ENCODE assay signal across 9 cellular contexts in the genomic region with DNA sequence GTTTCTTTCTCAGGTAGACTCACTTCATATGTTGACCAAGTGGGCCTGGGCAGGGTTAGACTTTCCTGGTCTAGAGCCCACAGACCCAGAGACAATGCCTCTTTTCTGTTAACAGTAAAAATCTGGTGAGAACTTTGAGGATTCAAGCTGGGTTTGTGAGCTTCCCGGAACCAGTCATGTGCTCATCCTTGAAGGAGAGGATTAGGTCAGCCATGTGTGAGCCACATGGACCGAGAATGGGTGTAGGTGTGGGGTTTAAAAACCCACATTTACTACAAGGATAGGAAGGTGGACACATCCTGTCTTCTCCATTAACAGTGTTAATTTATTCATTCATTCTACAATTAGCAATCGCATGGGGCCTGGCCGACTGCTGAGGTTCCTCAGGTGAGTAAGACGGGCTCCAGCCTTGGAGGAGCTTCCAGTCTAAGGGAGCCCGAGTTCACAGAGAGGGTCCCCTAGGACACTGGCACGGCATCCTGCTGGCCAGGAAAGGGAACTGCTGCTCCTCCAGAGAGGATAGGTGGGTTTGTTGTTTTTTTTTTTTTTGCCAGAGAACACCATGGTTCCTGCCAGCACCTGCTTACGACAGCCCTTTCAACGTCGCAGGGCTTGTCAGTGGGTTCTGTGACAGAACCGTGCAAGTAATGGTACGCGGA.
DNase-seq lines count a peak whose midpoint lies in the region; ATAC-seq and TF ChIP-seq lines count a peak whose summit lies in the region.
"Had no signal": no experiment of that assay in that cellular context is flagged by ENCODE, and none has a peak within 500 bp of the region (broad histone marks: within the 10 kb centered on the region; RNA-seq: fewer than 3 reads in every experiment).

No MANE protein-coding gene starts in this region.

- peak; percentile 31; the same call in 1 of the 2 replicates for TF ChIP-seq CTCF in GM12875 (IDR thresholded peaks at IDR 0.05; ENCODE audit: borderline replicate concordance, insufficient read depth, low read depth, low read length)
- TF ChIP-seq CTCF in activated CD8-positive, alpha-beta T cell treated with anti-CD3 and anti-CD28 coated beads for 36 hours (IDR thresholded peaks at IDR 0.05), result peak; percentile 32
- peak; percentile 62 for TF ChIP-seq CTCF in glutamatergic neuron (IDR thresholded peaks at IDR 0.05; ENCODE audit: partially characterized antibody, unreplicated experiment)
- TF ChIP-seq CTCF in retinal pigment epithelial cell (conservative IDR thresholded peaks at IDR 0.05; ENCODE audit: low read depth, low read length), result peak; percentile 24

- H3K4me1 Mint-ChIP-seq in activated CD8-positive, alpha-beta T cell treated with anti-CD3 and anti-CD28 coated beads for 36 hours (ENCODE audit: low read depth), result peaks cover 11% of the 10 kb centered on the region
- H3K4me1 Mint-ChIP-seq in glutamatergic neuron (ENCODE audit: low read depth, unreplicated experiment), result peaks cover 3% of the 10 kb centered on the region

- H3K27me3 Mint-ChIP-seq in activated CD8-positive, alpha-beta T cell treated with anti-CD3 and anti-CD28 coated beads for 36 hours, result peaks cover 7% of the 10 kb centered on the region
- H3K27me3 Mint-ChIP-seq in glutamatergic neuron (ENCODE audit: unreplicated experiment), result peaks cover 8% of the 10 kb centered on the region

- no peaks in the 10 kb centered on the region for H3K9me3 Mint-ChIP-seq in activated CD8-positive, alpha-beta T cell treated with anti-CD3 and anti-CD28 coated beads for 36 hours
- H3K9me3 Mint-ChIP-seq in glutamatergic neuron (ENCODE audit: unreplicated experiment), result peaks cover 3% of the 10 kb centered on the region

- POLR2A ChIA-PET in activated CD8-positive, alpha-beta T cell treated with anti-CD3 and anti-CD28 coated beads for 36 hours (lab: Charles Lee), result interaction anchor here (1.4 kb wide), 1 partner anchor 12 kb away, joined by 3 read pairs; no protein-coding TSS in a partner anchor

- peak; percentile 12 for ATAC-seq in activated CD8-positive, alpha-beta T cell treated with anti-CD3 and anti-CD28 coated beads for 36 hours
- ATAC-seq in HG03196 (IDR thresholded peaks at IDR 0.05; ENCODE audit: unreplicated experiment), result no peak

- intact Hi-C loops in activated CD8-positive, alpha-beta T cell treated with anti-CD3 and anti-CD28 coated beads for 36 hours (cut with micrococcal nuclease), result no loop called here

- H3K4me3 ChIP-seq in GM12875 (ENCODE audit: low read depth, low read length), result no peak overlapping the region
- H3K4me3 ChIP-seq in retinal pigment epithelial cell (ENCODE audit: low read length), result no peak overlapping the region

- DNase-seq in activated CD8-positive, alpha-beta T cell treated with anti-CD3 and anti-CD28 coated beads for 36 hours, result no peak
- DNase-seq in glutamatergic neuron (no peak), retinal pigment epithelial cell (ENCODE audit: low read depth) (no peak), NOMO-1 treated with DMSO at 0.1 percent for 48 hours (lab: John Stamatoyannopoulos, UW; ENCODE audit: unreplicated experiment) (no peak), foreskin melanocyte (no peak)
- DNase-seq: activated CD4-positive, alpha-beta T cell treated with anti-CD3 and anti-CD28 coated beads for 1 hour; NCI-H2081 had no signal

- CTCF ChIA-PET in activated CD8-positive, alpha-beta T cell treated with anti-CD3 and anti-CD28 coated beads for 36 hours (lab: Charles Lee), result interaction anchor here (1.5 to 3.8 kb wide), 2 partner anchors 10 to 86 kb away, joined by 4 to 31 read pairs; no protein-coding TSS in a partner anchor

- H3K36me3 Mint-ChIP-seq in activated CD8-positive, alpha-beta T cell treated with anti-CD3 and anti-CD28 coated beads for 36 hours (ENCODE audit: low read depth), result no peaks in the 10 kb centered on the region
- H3K36me3 Mint-ChIP-seq in glutamatergic neuron (ENCODE audit: unreplicated experiment), result no peaks in the 10 kb centered on the region

- peak overlapping the region; percentile 69 for H3K4me3 Mint-ChIP-seq in activated CD8-positive, alpha-beta T cell treated with anti-CD3 and anti-CD28 coated beads for 36 hours
- H3K4me3 Mint-ChIP-seq in glutamatergic neuron (ENCODE audit: unreplicated experiment), result peak overlapping the region; percentile 52

- H3K27ac Mint-ChIP-seq in activated CD8-positive, alpha-beta T cell treated with anti-CD3 and anti-CD28 coated beads for 36 hours, result no peak overlapping the region
- H3K27ac Mint-ChIP-seq in glutamatergic neuron (ENCODE audit: unreplicated experiment), result no peak overlapping the region
